24 cellular contexts compared by ENCODE assay signal in the genomic region with DNA sequence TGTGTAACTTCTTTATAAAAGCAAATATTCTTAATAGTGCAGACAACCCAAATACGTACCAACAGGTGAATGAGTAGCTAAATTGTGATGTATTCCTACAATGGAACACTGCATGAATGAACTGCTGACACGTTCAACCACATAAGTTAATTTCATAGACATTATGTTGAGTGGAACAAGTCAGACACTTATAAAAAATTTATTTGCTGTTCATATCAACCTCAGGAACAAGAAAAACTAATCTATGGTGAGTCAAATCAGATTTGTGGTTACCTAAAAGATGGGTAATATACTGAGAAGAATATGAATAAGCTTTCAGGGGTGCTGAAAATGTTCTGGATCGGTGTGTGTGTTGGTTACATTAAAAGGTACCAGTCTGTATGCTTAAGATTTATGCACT.
"Had no signal": no experiment of that assay in that cellular context is flagged by ENCODE, and none has a peak within 500 bp of the region (broad histone marks: within the 10 kb centered on the region; RNA-seq: fewer than 3 reads in every experiment).

No MANE protein-coding gene starts in this region.

- H3K27me3 Mint-ChIP-seq: dendritic cell treated with granulocyte-macrophage colony-stimulating factor and Interleukin-4, amounts not matched to agents 40 ng/mL and 50 ng/mL, for 4 days; memory B cell; stimulated activated memory B cell treated with anti-CD40 and anti-IgM and Interleukin-4, amounts not matched to agents 10 μg/mL and 1 μg/mL and 100 μg/mL, for 72 hours; stimulated activated naive CD8-positive, alpha-beta T cell treated with anti-CD3 and anti-CD28 coated beads, Interleukin-15, Interleukin-2, amounts not matched to agents 100 ng/mL and 50 ng/mL, for 24 hours had no signal

- ATAC-seq: esophagus mucosa; gastroesophageal sphincter; heart left ventricle; left lobe of liver; natural killer cell; psoas muscle; right cardiac atrium; stimulated activated memory B cell treated with anti-CD40 and anti-IgM and Interleukin-4, amounts not matched to agents 10 μg/mL and 1 μg/mL and 100 μg/mL, for 72 hours; upper lobe of right lung had no signal

- H3K9me3 Mint-ChIP-seq: dendritic cell treated with granulocyte-macrophage colony-stimulating factor and Interleukin-4, amounts not matched to agents 40 ng/mL and 50 ng/mL, for 4 days; endodermal cell; memory B cell; natural killer cell; stimulated activated memory B cell treated with anti-CD40 and anti-IgM and Interleukin-4, amounts not matched to agents 10 μg/mL and 1 μg/mL and 100 μg/mL, for 72 hours; stimulated activated naive CD8-positive, alpha-beta T cell treated with anti-CD3 and anti-CD28 coated beads, Interleukin-15, Interleukin-2, amounts not matched to agents 100 ng/mL and 50 ng/mL, for 24 hours had no signal

- H3K4me3 Mint-ChIP-seq: dendritic cell treated with granulocyte-macrophage colony-stimulating factor and Interleukin-4, amounts not matched to agents 40 ng/mL and 50 ng/mL, for 4 days; endodermal cell; memory B cell; natural killer cell; stimulated activated memory B cell treated with anti-CD40 and anti-IgM and Interleukin-4, amounts not matched to agents 10 μg/mL and 1 μg/mL and 100 μg/mL, for 72 hours; stimulated activated naive CD8-positive, alpha-beta T cell treated with anti-CD3 and anti-CD28 coated beads, Interleukin-15, Interleukin-2, amounts not matched to agents 100 ng/mL and 50 ng/mL, for 24 hours had no signal

- H3K27ac Mint-ChIP-seq: dendritic cell treated with granulocyte-macrophage colony-stimulating factor and Interleukin-4, amounts not matched to agents 40 ng/mL and 50 ng/mL, for 4 days; endodermal cell; memory B cell; natural killer cell; stimulated activated memory B cell treated with anti-CD40 and anti-IgM and Interleukin-4, amounts not matched to agents 10 μg/mL and 1 μg/mL and 100 μg/mL, for 72 hours; stimulated activated naive CD8-positive, alpha-beta T cell treated with anti-CD3 and anti-CD28 coated beads, Interleukin-15, Interleukin-2, amounts not matched to agents 100 ng/mL and 50 ng/mL, for 24 hours had no signal

- H3K36me3 Mint-ChIP-seq: natural killer cell had no signal

- H3K4me1 Mint-ChIP-seq: stimulated activated memory B cell treated with anti-CD40 and anti-IgM and Interleukin-4, amounts not matched to agents 10 μg/mL and 1 μg/mL and 100 μg/mL, for 72 hours had no signal

- DNase-seq: effector CD8-positive, alpha-beta T cell; endodermal cell; foreskin fibroblast; heart left ventricle; kidney; natural killer cell; occipital lobe; ovary; posterior cingulate gyrus; psoas muscle; right cardiac atrium; sigmoid colon; stimulated activated CD4-positive, alpha-beta T cell treated with anti-CD3 and anti-CD28 coated beads, Interleukin-2, amount 100 ng/mL, for 24 hours; stimulated activated CD4-positive, alpha-beta T cell treated with anti-CD3 and anti-CD28 coated beads, Interleukin-4, amount 100 ng/mL, for 24 hours; transverse colon; upper lobe of right lung; uterus had no signal
